Comparison of ENCODE assay signal across 31 cellular contexts in genomic region chr7:121610243-121610642, GRCh38.
DNase-seq lines count a peak whose midpoint lies in the region; ATAC-seq and TF ChIP-seq lines count a peak whose summit lies in the region.
"Had no signal": no experiment of that assay in that cellular context is flagged by ENCODE, and none has a peak within 500 bp of the region (broad histone marks: within the 10 kb centered on the region; RNA-seq: fewer than 3 reads in every experiment).

No MANE protein-coding gene starts in this region.

- H2AFZ ChIP-seq in mammary epithelial cell (ENCODE audit: low read depth, low read length), result peak overlapping the region; percentile 45
- H2AFZ ChIP-seq: GM23248 had no signal

- no TSS peak for BruUV-seq in MCF 10A (replicated peaks; lab: Mats Ljungman, UMichigan)
- no TSS peak for BruUV-seq in mammary epithelial cell (replicated peaks; lab: Mats Ljungman, UMichigan)

- ATAC-seq in left colon, result peak; percentile 54
- ATAC-seq: A549; activated naive CD8-positive, alpha-beta T cell treated with anti-CD3 and anti-CD28 coated beads, Interleukin-2, amount 50 U/mL, for 24 hours; activated T-cell treated with anti-CD3 and anti-CD28 coated beads, Interleukin-2, amount 50 U/mL, for 4 hours; body of pancreas; stimulated activated naive CD8-positive, alpha-beta T cell treated with anti-CD3 and anti-CD28 coated beads, Interleukin-15, amount 100 ng/mL, for 72 hours had no signal

- no peak overlapping the region for H3K4me3 Mint-ChIP-seq in MCF 10A (ENCODE audit: unreplicated experiment)
- H3K4me3 Mint-ChIP-seq: activated naive CD8-positive, alpha-beta T cell treated with anti-CD3 and anti-CD28 coated beads, Interleukin-2, amount 50 U/mL, for 24 hours; activated T-cell treated with anti-CD3 and anti-CD28 coated beads, Interleukin-2, amount 50 U/mL, for 4 hours; B cell; CD8-positive, alpha-beta memory T cell; HFFc6; stimulated activated naive CD8-positive, alpha-beta T cell treated with anti-CD3 and anti-CD28 coated beads, Interleukin-15, amount 100 ng/mL, for 72 hours had no signal

- H3K9ac ChIP-seq in mammary epithelial cell (ENCODE audit: insufficient read depth, low read length), result no peak overlapping the region
- H3K9ac ChIP-seq: GM23248 had no signal

- H3K36me3 ChIP-seq in breast epithelium (no peaks in the 10 kb centered on the region), mammary epithelial cell (ENCODE audit: insufficient read depth, low read length) (no peaks in the 10 kb centered on the region), suprapubic skin (no peaks in the 10 kb centered on the region)
- H3K36me3 ChIP-seq: heart right ventricle, neutrophil, tibial artery had no signal

- CTCF ChIA-PET in MCF 10A (lab: Yijun Ruan, JAX), result interaction anchor here (0.5 to 7.5 kb wide), 7 partner anchors 12 to 384 kb away, joined by 3 to 157 read pairs (median 4); no protein-coding TSS in a partner anchor
- CTCF ChIA-PET in mammary epithelial cell (lab: Charles Lee; ENCODE audit: low non-redundant PET), result no interaction called here

- DNase-seq in MCF 10A (ENCODE audit: unreplicated experiment), result peak; percentile 8
- DNase-seq in breast epithelium (ENCODE audit: low spot score in 2 of 2), result no peak
- DNase-seq in mammary epithelial cell, result no peak
- peak in 1 of 2 donors; percentile 3 for DNase-seq in left colon
- DNase-seq in suprapubic skin (ENCODE audit: low spot score in 2 of 2), result no peak
- no peak for DNase-seq in NOMO-1 treated with DMSO at 0.1 percent for 48 hours (lab: John Stamatoyannopoulos, UW; ENCODE audit: unreplicated experiment)
- no peak for DNase-seq in activated naive CD4-positive, alpha-beta T cell treated with anti-CD3 and anti-CD28 coated beads, Interleukin-2, amount 50 U/mL, for 16 hours
- no peak for DNase-seq in LoVo (ENCODE audit: low spot score)
- DNase-seq: activated CD4-positive, alpha-beta T cell treated with anti-CD3 and anti-CD28 coated beads, Interleukin-2, amount 50 U/mL, for 1 hour; activated gamma-delta T cell treated with Interleukin-2 at 50 U/mL for 16 hours; activated naive CD8-positive, alpha-beta T cell treated with anti-CD3 and anti-CD28 coated beads, Interleukin-2, amount 50 U/mL, for 24 hours; activated T-cell treated with anti-CD3 and anti-CD28 coated beads, Interleukin-2, amount 50 U/mL, for 4 hours; body of pancreas; CD8-positive, alpha-beta memory T cell; DMS153; effector CD4-positive, alpha-beta T cell; GM23248; heart right ventricle; HFFc6; kidney glomerular epithelial cell; NCI-H2081 treated with DMSO at 0.1 percent for 48 hours; SIG-M5; stimulated activated naive CD8-positive, alpha-beta T cell treated with anti-CD3 and anti-CD28 coated beads, Interleukin-15, amount 100 ng/mL, for 72 hours; T-helper 9 cell; tibial artery had no signal

- no peaks in the 10 kb centered on the region for H3K9me3 ChIP-seq in breast epithelium
- H3K9me3 ChIP-seq in mammary epithelial cell (replicated peaks; ENCODE audit: insufficient read depth, low read length), result no peaks in the 10 kb centered on the region
- no peaks in the 10 kb centered on the region for H3K9me3 ChIP-seq in suprapubic skin
- H3K9me3 ChIP-seq: A549, body of pancreas, heart right ventricle, neutrophil, tibial artery had no signal

- no peak for TF ChIP-seq EP300 in suprapubic skin (IDR thresholded peaks at IDR 0.05)

- WGBS in mammary epithelial cell (ENCODE audit: low coverage, missing lambda C conversion rate), result 50% methylated on average over 1 of the region's 1 CpG
- WGBS in suprapubic skin, result 14% methylated on average over 1 of the region's 1 CpG

- TF ChIP-seq POLR2A in breast epithelium (IDR thresholded peaks at IDR 0.05) (no peak), suprapubic skin (IDR thresholded peaks at IDR 0.05) (no peak)

- H3K4me3 ChIP-seq in breast epithelium (no peak overlapping the region), mammary epithelial cell (replicated peaks in 1 of 3; ENCODE audit: insufficient read depth in 1 of 3, low read depth in 2 of 3, low read length in 3 of 3) (no peak overlapping the region), suprapubic skin (no peak overlapping the region)
- H3K4me3 ChIP-seq: A549, body of pancreas, GM23248, heart right ventricle, skin epidermis, tibial artery had no signal

- no peak overlapping the region for H3K4me2 ChIP-seq in mammary epithelial cell (ENCODE audit: insufficient read depth, low read depth, low read length)
- H3K4me2 ChIP-seq: A549 had no signal

- POLR2A ChIA-PET in MCF 10A (lab: Yijun Ruan, JAX), result no interaction called here

- H4K20me1 ChIP-seq in mammary epithelial cell (ENCODE audit: insufficient read depth, low read length), result no peaks in the 10 kb centered on the region

- no peaks in the 10 kb centered on the region for H3K9me3 Mint-ChIP-seq in MCF 10A (ENCODE audit: unreplicated experiment)
- H3K9me3 Mint-ChIP-seq: activated naive CD8-positive, alpha-beta T cell treated with anti-CD3 and anti-CD28 coated beads, Interleukin-2, amount 50 U/mL, for 24 hours; activated T-cell treated with anti-CD3 and anti-CD28 coated beads, Interleukin-2, amount 50 U/mL, for 4 hours; CD8-positive, alpha-beta memory T cell; HFFc6; stimulated activated naive CD8-positive, alpha-beta T cell treated with anti-CD3 and anti-CD28 coated beads, Interleukin-15, amount 100 ng/mL, for 72 hours had no signal

- no peak overlapping the region for H3K27ac Mint-ChIP-seq in MCF 10A (ENCODE audit: low read depth, unreplicated experiment)
- H3K27ac Mint-ChIP-seq: activated naive CD8-positive, alpha-beta T cell treated with anti-CD3 and anti-CD28 coated beads, Interleukin-2, amount 50 U/mL, for 24 hours; B cell; CD8-positive, alpha-beta memory T cell; HFFc6; progenitor cell of endocrine pancreas; stimulated activated naive CD8-positive, alpha-beta T cell treated with anti-CD3 and anti-CD28 coated beads, Interleukin-15, amount 100 ng/mL, for 72 hours had no signal

- in situ Hi-C loops in mammary epithelial cell (cut with MboI; ENCODE audit: low sequenced_read_pairs in 2 of 2), result no loop called here

- H3K4me1 ChIP-seq in breast epithelium (no peaks in the 10 kb centered on the region), mammary epithelial cell (ENCODE audit: insufficient read depth, low read length) (peaks cover under 1% of the 10 kb centered on the region), suprapubic skin (peaks cover 32% of the 10 kb centered on the region)
- H3K4me1 ChIP-seq: A549, tibial artery had no signal

- intact Hi-C loops in MCF 10A (cut with micrococcal nuclease) (no loop called here), breast epithelium (cut with DNase I; ENCODE audit: low total_unique reads) (no loop called here), mammary epithelial cell (cut with micrococcal nuclease) (no loop called here), left colon (cut with DNase I, micrococcal nuclease) (no loop called here)

- TF ChIP-seq CTCF in MCF 10A (IDR thresholded peaks at IDR 0.05; ENCODE audit: unreplicated experiment), result no peak
- TF ChIP-seq CTCF in breast epithelium (IDR thresholded peaks at IDR 0.05), result no peak
- TF ChIP-seq CTCF in mammary epithelial cell (conservative IDR thresholded peaks at IDR 0.05 in 1 of 2, IDR thresholded peaks at IDR 0.05 in 1 of 2; ENCODE audit: extremely low read depth in 1 of 2, insufficient read depth in 1 of 2, low read depth in 1 of 2, low read length in 2 of 2), result no peak
- no peak for TF ChIP-seq CTCF in suprapubic skin (IDR thresholded peaks at IDR 0.05)

- H3K27me3 ChIP-seq in breast epithelium (no peaks in the 10 kb centered on the region), mammary epithelial cell (ENCODE audit: insufficient read depth, low read length) (no peaks in the 10 kb centered on the region), suprapubic skin (no peaks in the 10 kb centered on the region)
- H3K27me3 ChIP-seq: body of pancreas, heart right ventricle, neutrophil, tibial artery had no signal

- no peaks in the 10 kb centered on the region for H3K27me3 Mint-ChIP-seq in MCF 10A (ENCODE audit: insufficient read depth, unreplicated experiment)
- H3K27me3 Mint-ChIP-seq: activated naive CD8-positive, alpha-beta T cell treated with anti-CD3 and anti-CD28 coated beads, Interleukin-2, amount 50 U/mL, for 24 hours; progenitor cell of endocrine pancreas had no signal

- peaks cover 25% of the 10 kb centered on the region for H3K4me1 Mint-ChIP-seq in MCF 10A (ENCODE audit: insufficient read depth, unreplicated experiment)
- H3K4me1 Mint-ChIP-seq: activated naive CD8-positive, alpha-beta T cell treated with anti-CD3 and anti-CD28 coated beads, Interleukin-2, amount 50 U/mL, for 24 hours; B cell; CD8-positive, alpha-beta memory T cell; stimulated activated naive CD8-positive, alpha-beta T cell treated with anti-CD3 and anti-CD28 coated beads, Interleukin-15, amount 100 ng/mL, for 72 hours had no signal

- dilution Hi-C loops in mammary epithelial cell (cut with HindIII; ENCODE audit: low sequenced_read_pairs), result no loop called here

- H3K27ac ChIP-seq in breast epithelium, result no peak overlapping the region
- H3K27ac ChIP-seq in mammary epithelial cell (ENCODE audit: insufficient read depth, low read depth, low read length), result no peak overlapping the region
- H3K27ac ChIP-seq in suprapubic skin, result peak overlapping the region; percentile 54
- H3K27ac ChIP-seq: A549, body of pancreas, epithelial cell of prostate, GM23248, heart right ventricle, neutrophil, tibial artery had no signal

- H3K79me2 ChIP-seq in mammary epithelial cell (ENCODE audit: insufficient read depth, low read length), result no peaks in the 10 kb centered on the region

- H3K36me3 Mint-ChIP-seq in MCF 10A (ENCODE audit: insufficient read depth, unreplicated experiment), result no peaks in the 10 kb centered on the region
- H3K36me3 Mint-ChIP-seq: CD8-positive, alpha-beta memory T cell had no signal
